23 cellular contexts compared by ENCODE assay signal in genomic region chr10:92350411-92350810, GRCh38. TPM values are rescaled to one million over a fixed set of nuclear protein-coding genes. Genes with fewer than 3 reads are reported as not detected.
DNase-seq lines count a peak whose midpoint lies in the region; ATAC-seq and TF ChIP-seq lines count a peak whose summit lies in the region.
"Had no signal": no experiment of that assay in that cellular context is flagged by ENCODE, and none has a peak within 500 bp of the region (broad histone marks: within the 10 kb centered on the region; RNA-seq: fewer than 3 reads in every experiment).

No MANE protein-coding gene starts in this region.

- H3K4me1 Mint-ChIP-seq in activated T-cell treated with anti-CD3 and anti-CD28 coated beads, Interleukin-2, amount 50 U/mL, for 24 hours (ENCODE audit: low read depth), result no peaks in the 10 kb centered on the region
- no peaks in the 10 kb centered on the region for H3K4me1 Mint-ChIP-seq in activated T-cell treated with anti-CD3 and anti-CD28 coated beads, Interleukin-2, amount 50 U/mL, for 4 hours (ENCODE audit: low read depth)
- peaks cover 30% of the 10 kb centered on the region for H3K4me1 Mint-ChIP-seq in endodermal cell
- no peaks in the 10 kb centered on the region for H3K4me1 Mint-ChIP-seq in nephron progenitor cell
- peaks cover 5% of the 10 kb centered on the region for H3K4me1 Mint-ChIP-seq in glutamatergic neuron (ENCODE audit: low read depth, unreplicated experiment)
- H3K4me1 Mint-ChIP-seq: B cell, CD14-positive monocyte had no signal

- no peaks in the 10 kb centered on the region for H3K9me3 Mint-ChIP-seq in activated T-cell treated with anti-CD3 and anti-CD28 coated beads, Interleukin-2, amount 50 U/mL, for 24 hours
- H3K9me3 Mint-ChIP-seq in activated T-cell treated with anti-CD3 and anti-CD28 coated beads, Interleukin-2, amount 50 U/mL, for 4 hours, result no peaks in the 10 kb centered on the region
- no peaks in the 10 kb centered on the region for H3K9me3 Mint-ChIP-seq in endodermal cell
- H3K9me3 Mint-ChIP-seq in nephron progenitor cell, result peaks cover 7% of the 10 kb centered on the region
- no peaks in the 10 kb centered on the region for H3K9me3 Mint-ChIP-seq in glutamatergic neuron (ENCODE audit: unreplicated experiment)
- H3K9me3 Mint-ChIP-seq: CD14-positive monocyte had no signal

- peak overlapping the region; percentile 0 for H3K27ac Mint-ChIP-seq in activated T-cell treated with anti-CD3 and anti-CD28 coated beads, Interleukin-2, amount 50 U/mL, for 24 hours
- H3K27ac Mint-ChIP-seq in endodermal cell, result peak overlapping the region; percentile 55
- peak overlapping the region; percentile 72 for H3K27ac Mint-ChIP-seq in nephron progenitor cell
- H3K27ac Mint-ChIP-seq in glutamatergic neuron (ENCODE audit: unreplicated experiment), result no peak overlapping the region
- H3K27ac Mint-ChIP-seq: B cell had no signal

- H3K27ac ChIP-seq in endodermal cell (ENCODE audit: low read depth, low read length) (no peak overlapping the region), colonic mucosa (no peak overlapping the region)
- H3K27ac ChIP-seq: 22Rv1, PC-9, SJSA1 had no signal

- WGBS in endodermal cell (ENCODE audit: insufficient coverage in 1 of 2, insufficient read length in 1 of 2), 2 experiments, result 62 to 74% methylated on average over 3 to 4 of the region's 4 CpGs

- intact Hi-C loops in colonic mucosa (cut with DNase I), result no loop called here

- peaks cover 45% of the 10 kb centered on the region for H3K36me3 Mint-ChIP-seq in activated T-cell treated with anti-CD3 and anti-CD28 coated beads, Interleukin-2, amount 50 U/mL, for 24 hours (ENCODE audit: low read depth)
- H3K36me3 Mint-ChIP-seq in activated T-cell treated with anti-CD3 and anti-CD28 coated beads, Interleukin-2, amount 50 U/mL, for 4 hours (ENCODE audit: insufficient read depth), result peaks cover 18% of the 10 kb centered on the region
- H3K36me3 Mint-ChIP-seq in endodermal cell (ENCODE audit: low read depth) (peaks cover 42% of the 10 kb centered on the region), nephron progenitor cell (ENCODE audit: low read depth) (peaks cover 60% of the 10 kb centered on the region), glutamatergic neuron (ENCODE audit: unreplicated experiment) (no peaks in the 10 kb centered on the region)

- no peak for DNase-seq in activated T-cell treated with anti-CD3 and anti-CD28 coated beads, Interleukin-2, amount 50 U/mL, for 24 hours
- no peak for DNase-seq in activated T-cell treated with anti-CD3 and anti-CD28 coated beads, Interleukin-2, amount 50 U/mL, for 4 hours
- DNase-seq in endodermal cell (peak; percentile 86), nephron progenitor cell (no peak), DMS153 (lab: John Stamatoyannopoulos, UW) (no peak), colonic mucosa (no peak), glutamatergic neuron (no peak)
- DNase-seq: Calu3, GOT3, HCEC 1CT, IMR-90, KG1, MG63, NCI-H1105 treated with DMSO at 0.1 percent for 48 hours, NCI-H2029, NCI-H526 treated with DMSO at 0.1 percent for 48 hours, PC-9, Right ventricle myocardium superior, RPMI8226 had no signal

- peaks cover 18% of the 10 kb centered on the region for H3K27me3 ChIP-seq in endodermal cell (ENCODE audit: control insufficient read depth, insufficient read depth, low read length, poor library complexity, severe bottlenecking)
- no peaks in the 10 kb centered on the region for H3K27me3 ChIP-seq in colonic mucosa
- H3K27me3 ChIP-seq: MG63, SJSA1 had no signal

- H3K4me1 ChIP-seq in endodermal cell (ENCODE audit: control insufficient read depth, insufficient read depth, low read length) (peaks cover 20% of the 10 kb centered on the region), colonic mucosa (no peaks in the 10 kb centered on the region)
- H3K4me1 ChIP-seq: SJSA1 had no signal

- H3K9ac ChIP-seq in endodermal cell (ENCODE audit: extremely low read depth, low read length, poor library complexity, severe bottlenecking) (no peak overlapping the region), colonic mucosa (ENCODE audit: low read depth in 2 of 2, low read length in 2 of 2) (no peak overlapping the region)

- peaks cover 38% of the 10 kb centered on the region for H3K36me3 ChIP-seq in endodermal cell (ENCODE audit: control insufficient read depth, insufficient read depth, low read length)
- peaks cover 7% of the 10 kb centered on the region for H3K36me3 ChIP-seq in colonic mucosa

- H3K4me3 ChIP-seq in endodermal cell (ENCODE audit: low read length) (no peak overlapping the region), colonic mucosa (no peak overlapping the region)
- H3K4me3 ChIP-seq: MG63, PC-9, SJSA1 had no signal

- no peak for ATAC-seq in activated T-cell treated with anti-CD3 and anti-CD28 coated beads, Interleukin-2, amount 50 U/mL, for 4 hours

- no peaks in the 10 kb centered on the region for H3K27me3 Mint-ChIP-seq in activated T-cell treated with anti-CD3 and anti-CD28 coated beads, Interleukin-2, amount 50 U/mL, for 24 hours
- no peaks in the 10 kb centered on the region for H3K27me3 Mint-ChIP-seq in activated T-cell treated with anti-CD3 and anti-CD28 coated beads, Interleukin-2, amount 50 U/mL, for 4 hours (ENCODE audit: low read depth)
- H3K27me3 Mint-ChIP-seq in endodermal cell (ENCODE audit: insufficient read depth) (peaks cover 25% of the 10 kb centered on the region), nephron progenitor cell (ENCODE audit: low read depth, poor library complexity) (peaks cover 2% of the 10 kb centered on the region), glutamatergic neuron (ENCODE audit: unreplicated experiment) (no peaks in the 10 kb centered on the region)
- H3K27me3 Mint-ChIP-seq: B cell had no signal

- H3K4me3 Mint-ChIP-seq in activated T-cell treated with anti-CD3 and anti-CD28 coated beads, Interleukin-2, amount 50 U/mL, for 24 hours, result no peak overlapping the region
- no peak overlapping the region for H3K4me3 Mint-ChIP-seq in activated T-cell treated with anti-CD3 and anti-CD28 coated beads, Interleukin-2, amount 50 U/mL, for 4 hours
- no peak overlapping the region for H3K4me3 Mint-ChIP-seq in endodermal cell
- no peak overlapping the region for H3K4me3 Mint-ChIP-seq in nephron progenitor cell
- H3K4me3 Mint-ChIP-seq in glutamatergic neuron (ENCODE audit: unreplicated experiment), result no peak overlapping the region
- H3K4me3 Mint-ChIP-seq: B cell, CD14-positive monocyte had no signal

- H3K9me3 ChIP-seq in endodermal cell (ENCODE audit: control insufficient read depth, low read length) (no peaks in the 10 kb centered on the region), colonic mucosa (no peaks in the 10 kb centered on the region)
- H3K9me3 ChIP-seq: MG63, SJSA1 had no signal

- TF ChIP-seq CTCF in endodermal cell (conservative IDR thresholded peaks at IDR 0.05) (no peak), nephron progenitor cell (IDR thresholded peaks at IDR 0.05) (no peak), colonic mucosa (IDR thresholded peaks at IDR 0.05) (no peak), glutamatergic neuron (IDR thresholded peaks at IDR 0.05; ENCODE audit: partially characterized antibody, unreplicated experiment) (no peak)

RNA-seq across cellular contexts. Expression of gene MARCHF5, which starts 59.4 kb away (rescaled TPM):
- 10 to 100 TPM; 29.1 to 31.6 (median 29.5) TPM for total RNA-seq in activated T-cell treated with anti-CD3 and anti-CD28 coated beads, Interleukin-2, amount 50 U/mL, for 4 hours
- 10 to 100 TPM; 29.8 to 38.0 TPM for total RNA-seq in endodermal cell
- polyA plus RNA-seq in endodermal cell (2013, experiment 1 of 2), result 46.9 TPM
- 42.9 TPM for polyA plus RNA-seq in endodermal cell (2013, experiment 2 of 2)
- total RNA-seq in colonic mucosa, result 10 to 100 TPM; 37.3 to 42.8 TPM
- total RNA-seq in glutamatergic neuron (ENCODE audit: unreplicated experiment), result 68.5 TPM

RNA-seq across cellular contexts. Expression of gene CPEB3, which starts 59.5 kb away (rescaled TPM):
- under 1 TPM; 0.68 to 0.92 (median 0.82) TPM for total RNA-seq in activated T-cell treated with anti-CD3 and anti-CD28 coated beads, Interleukin-2, amount 50 U/mL, for 4 hours
- 1 to 10 TPM; 1.1 to 1.3 TPM for total RNA-seq in endodermal cell
- polyA plus RNA-seq in endodermal cell (2013, experiment 1 of 2), result 0.82 TPM
- 0.87 TPM for polyA plus RNA-seq in endodermal cell (2013, experiment 2 of 2)
- 1 to 10 TPM; 4.4 to 7.9 TPM for total RNA-seq in colonic mucosa
- total RNA-seq in glutamatergic neuron (ENCODE audit: unreplicated experiment), result 8.0 TPM
